Comparison of ENCODE assay signal across 8 cellular contexts in genomic region chr17:76252040-76252954, GRCh38. TPM values are rescaled to one million over a fixed set of nuclear protein-coding genes. Genes with fewer than 3 reads are reported as not detected.
DNase-seq lines count a peak whose midpoint lies in the region; ATAC-seq and TF ChIP-seq lines count a peak whose summit lies in the region.

No MANE protein-coding gene starts in this region.

- no peaks in the 10 kb centered on the region for H3K4me1 ChIP-seq in rectal smooth muscle tissue (ENCODE audit: control insufficient read depth, insufficient read depth, low read length)

- H3K27ac Mint-ChIP-seq in activated CD8-positive, alpha-beta T cell treated with anti-CD3 and anti-CD28 coated beads for 36 hours: peak overlapping the region; percentile 93

- CTCF ChIA-PET in activated CD8-positive, alpha-beta T cell treated with anti-CD3 and anti-CD28 coated beads for 36 hours (lab: Charles Lee): interaction anchor here (1.0 to 1.3 kb wide), 2 partner anchors 11 to 27 kb away, joined by 5 to 6 read pairs; no protein-coding TSS in a partner anchor

- intact Hi-C loops in activated CD8-positive, alpha-beta T cell treated with anti-CD3 and anti-CD28 coated beads for 36 hours (cut with micrococcal nuclease): no loop called here

- peaks cover 3% of the 10 kb centered on the region for H3K9me3 Mint-ChIP-seq in activated CD8-positive, alpha-beta T cell treated with anti-CD3 and anti-CD28 coated beads for 36 hours

- POLR2A ChIA-PET in activated CD8-positive, alpha-beta T cell treated with anti-CD3 and anti-CD28 coated beads for 36 hours (lab: Charles Lee): interaction anchor here (0.8 to 29.4 kb wide), 8 partner anchors 1 to 133 kb away, joined by 3 to 960 read pairs (median 4); partner anchors contain the start of genes RNF157 and UBALD2

- peaks cover 56% of the 10 kb centered on the region for H3K4me1 Mint-ChIP-seq in activated CD8-positive, alpha-beta T cell treated with anti-CD3 and anti-CD28 coated beads for 36 hours (ENCODE audit: low read depth)

- H3K27ac ChIP-seq in rectal smooth muscle tissue (ENCODE audit: low read depth, low read length): peak overlapping the region; percentile 43

- no peak for TF ChIP-seq CTCF in activated CD8-positive, alpha-beta T cell treated with anti-CD3 and anti-CD28 coated beads for 36 hours (IDR thresholded peaks at IDR 0.05)

- DNase-seq in GF-D8 (lab: John Stamatoyannopoulos, UW) (peak; percentile 73), foreskin melanocyte (peak; percentile 99), activated gamma-delta T cell treated with Interleukin-2 at 50 U/mL for 16 hours (no peak), NCI-H1930 (lab: John Stamatoyannopoulos, UW) (no peak)
- peak; percentile 51 for DNase-seq in activated CD8-positive, alpha-beta T cell treated with anti-CD3 and anti-CD28 coated beads for 36 hours

- H3K4me3 ChIP-seq in rectal smooth muscle tissue (ENCODE audit: low read length): no peak overlapping the region

- H3K27me3 ChIP-seq in rectal smooth muscle tissue (ENCODE audit: control insufficient read depth, insufficient read depth, low read length): no peaks in the 10 kb centered on the region

- peaks cover 5% of the 10 kb centered on the region for H3K36me3 Mint-ChIP-seq in activated CD8-positive, alpha-beta T cell treated with anti-CD3 and anti-CD28 coated beads for 36 hours (ENCODE audit: low read depth)

- ATAC-seq in HG03571 (IDR thresholded peaks at IDR 0.05; ENCODE audit: unreplicated experiment) (peak; percentile 69), GM19023 (IDR thresholded peaks at IDR 0.05; ENCODE audit: unreplicated experiment) (no peak)
- peak; percentile 51 for ATAC-seq in activated CD8-positive, alpha-beta T cell treated with anti-CD3 and anti-CD28 coated beads for 36 hours

- no peaks in the 10 kb centered on the region for H3K27me3 Mint-ChIP-seq in activated CD8-positive, alpha-beta T cell treated with anti-CD3 and anti-CD28 coated beads for 36 hours

- H3K9ac ChIP-seq in rectal smooth muscle tissue (ENCODE audit: low read length): no peak overlapping the region

- peak overlapping the region; percentile 58 for H3K4me3 Mint-ChIP-seq in activated CD8-positive, alpha-beta T cell treated with anti-CD3 and anti-CD28 coated beads for 36 hours

- H3K36me3 ChIP-seq in rectal smooth muscle tissue (ENCODE audit: control insufficient read depth, insufficient read depth, low read length): no peaks in the 10 kb centered on the region

RNA-seq across cellular contexts. Expression of gene RNF157, which starts 12.0 kb away (rescaled TPM):
- 10 to 100 TPM; 37.2 to 44.5 TPM for total RNA-seq in activated CD8-positive, alpha-beta T cell treated with anti-CD3 and anti-CD28 coated beads for 36 hours

RNA-seq across cellular contexts. Expression of gene UBALD2, which starts 12.9 kb away (rescaled TPM):
- 100 to 1,000 TPM; 267 to 270 TPM for total RNA-seq in activated CD8-positive, alpha-beta T cell treated with anti-CD3 and anti-CD28 coated beads for 36 hours

RNA-seq across cellular contexts. Expression of gene QRICH2, which starts 55.8 kb away (rescaled TPM):
- under 1 TPM; 0.49 to 0.52 TPM for total RNA-seq in activated CD8-positive, alpha-beta T cell treated with anti-CD3 and anti-CD28 coated beads for 36 hours

Comparison
In these comparisons a context has a peak if more than half of its experiments do, and no peak if none do; other contexts are left out.
1. DNase-seq: peak in GF-D8 (single experiment), activated CD8-positive, alpha-beta T cell treated with anti-CD3 and anti-CD28 coated beads for 36 hours (single experiment) and foreskin melanocyte (single experiment); none in activated gamma-delta T cell treated with Interleukin-2 at 50 U/mL for 16 hours (single experiment) and NCI-H1930 (0 of 2).